In the genomic region with DNA sequence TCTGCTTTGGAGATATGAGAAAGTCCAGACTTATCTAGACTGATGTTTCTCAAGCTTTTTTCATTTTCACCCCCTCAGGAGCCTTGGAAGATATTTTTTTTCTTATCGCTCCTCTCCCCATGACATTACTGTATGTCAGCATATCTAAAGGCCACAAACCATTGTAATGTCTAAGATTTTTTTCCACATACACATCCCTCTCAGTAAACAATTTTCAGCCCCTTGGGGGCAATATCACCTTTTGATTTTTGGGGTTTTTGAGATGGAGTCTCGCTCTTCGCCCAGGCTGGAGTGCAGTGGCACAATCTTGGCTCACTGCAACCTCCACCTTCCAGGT, we compare ENCODE assay signal across 27 cellular contexts.
DNase-seq lines count a peak whose midpoint lies in the region; ATAC-seq, FAIRE-seq and TF ChIP-seq lines count a peak whose summit lies in the region.
"Had no signal": no experiment of that assay in that cellular context is flagged by ENCODE, and none has a peak within 500 bp of the region (broad histone marks: within the 10 kb centered on the region; RNA-seq: fewer than 3 reads in every experiment).

No MANE protein-coding gene starts in this region.

- no peak overlapping the region for H3K9ac ChIP-seq in K562 (ENCODE audit: insufficient read depth in 1 of 2, low read depth in 2 of 2, low read length in 2 of 2)
- no peak overlapping the region for H3K9ac ChIP-seq in SK-N-SH
- H3K9ac ChIP-seq: neural progenitor cell, parathyroid adenoma had no signal

- WGBS in K562 (ENCODE audit: insufficient coverage, low coverage, missing lambda C conversion rate) = 24% methylated on average over 3 of the region's 3 CpGs
- WGBS in SK-N-SH (ENCODE audit: low lambda C conversion rate) = 95% methylated on average over 3 of the region's 3 CpGs

- no peaks in the 10 kb centered on the region for H3K9me3 Mint-ChIP-seq in activated naive CD4-positive, alpha-beta T cell treated with anti-CD3 and anti-CD28 coated beads, Interleukin-2, amount 50 U/mL, for 72 hours
- no peaks in the 10 kb centered on the region for H3K9me3 Mint-ChIP-seq in T-cell
- H3K9me3 Mint-ChIP-seq in stimulated activated naive CD8-positive, alpha-beta T cell treated with anti-CD3 and anti-CD28 coated beads, Interleukin-15, amount 100 ng/mL, for 72 hours = no peaks in the 10 kb centered on the region
- H3K9me3 Mint-ChIP-seq: neural progenitor cell had no signal

- POLR2A ChIA-PET in T-cell (lab: Charles Lee) (interaction anchor here in 1 of 2 donors (1.4 kb wide), 1 partner anchor 61 kb away, joined by 8 read pairs; no protein-coding TSS in a partner anchor), K562 (lab: Yijun Ruan, JAX) (interaction anchor here (0.7 kb wide), 1 partner anchor 10 kb away, joined by 5 read pairs; no protein-coding TSS in a partner anchor), SK-N-SH (lab: Yijun Ruan, JAX) (no interaction called here)

- no peaks in the 10 kb centered on the region for H3K79me2 ChIP-seq in K562 (ENCODE audit: control insufficient read depth, insufficient read depth, low read length)
- H3K79me2 ChIP-seq in SK-N-SH (ENCODE audit: insufficient read depth) = no peaks in the 10 kb centered on the region
- H3K79me2 ChIP-seq: parathyroid adenoma had no signal

- TF ChIP-seq EP300 in K562 (IDR thresholded peaks at IDR 0.05; ENCODE audit: low read length) (no peak), SK-N-SH (IDR thresholded peaks at IDR 0.05; ENCODE audit: borderline replicate concordance in 1 of 2, low read depth in 1 of 2, low read length in 1 of 2) (no peak)

- H3K4me3 Mint-ChIP-seq in T-cell = peak overlapping the region in 1 of 3 donors; percentile 31
- H3K4me3 Mint-ChIP-seq in stimulated activated naive CD8-positive, alpha-beta T cell treated with anti-CD3 and anti-CD28 coated beads, Interleukin-15, amount 100 ng/mL, for 72 hours = peak overlapping the region; percentile 58 to 64
- H3K4me3 Mint-ChIP-seq: neural progenitor cell had no signal

- H3K36me3 Mint-ChIP-seq in activated naive CD4-positive, alpha-beta T cell treated with anti-CD3 and anti-CD28 coated beads, Interleukin-2, amount 50 U/mL, for 72 hours = peaks cover 0 to 10% of the 10 kb centered on the region in 2 donors
- H3K36me3 Mint-ChIP-seq in T-cell = no peaks in the 10 kb centered on the region
- H3K36me3 Mint-ChIP-seq: neural progenitor cell had no signal

- H3K4me2 ChIP-seq in K562 (ENCODE audit: insufficient read depth, low read length) (no peak overlapping the region), SK-N-SH (no peak overlapping the region)
- H3K4me2 ChIP-seq: neural progenitor cell had no signal

- FAIRE-seq in K562 (lab: Jason Lieb, UNC) (no peak), D721Med (lab: Jason Lieb, UNC) (no peak)
- FAIRE-seq: bronchial epithelial cell, colon, GM18507 had no signal

- peaks cover 0 to 2% of the 10 kb centered on the region in 2 experiments; a peak in 2 of 5 replicates for H3K4me1 ChIP-seq in K562 (replicated peaks in 1 of 2; ENCODE audit: control insufficient read depth in 2 of 2, insufficient read depth in 2 of 2, low read length in 2 of 2)
- peaks cover 0 to 2% of the 10 kb centered on the region in 2 experiments; a peak in 1 of 4 replicates for H3K4me1 ChIP-seq in SK-N-SH (ENCODE audit: control insufficient read depth in 1 of 2, insufficient read depth in 2 of 2, low read depth in 1 of 2, low read length in 1 of 2)
- H3K4me1 ChIP-seq: neural progenitor cell, upper lobe of left lung had no signal

- TF ChIP-seq POLR2A in K562 (conservative IDR thresholded peaks at IDR 0.05) = no peak

- intact Hi-C loops in K562 (cut with micrococcal nuclease) = no loop called here

- H3K4me3 ChIP-seq in K562 = no peak overlapping the region
- no peak overlapping the region for H3K4me3 ChIP-seq in SK-N-SH (ENCODE audit: low read depth in 2 of 2, low read length in 1 of 2)
- H3K4me3 ChIP-seq: heart left ventricle, lung, mucosa of descending colon, neural progenitor cell, upper lobe of left lung had no signal

- no TSS peak for BruUV-seq in K562 (replicated peaks; lab: Mats Ljungman, UMichigan)

- H3K4me1 Mint-ChIP-seq in T-cell = peaks cover 37 to 50% (median 40%) of the 10 kb centered on the region in 3 donors
- peaks cover 73% of the 10 kb centered on the region for H3K4me1 Mint-ChIP-seq in stimulated activated naive CD8-positive, alpha-beta T cell treated with anti-CD3 and anti-CD28 coated beads, Interleukin-15, amount 100 ng/mL, for 72 hours
- H3K4me1 Mint-ChIP-seq: neural progenitor cell had no signal

- H3K27ac ChIP-seq in K562 (ENCODE audit: extremely low read depth, low read depth, low read length) (no peak overlapping the region), SK-N-SH (ENCODE audit: low read depth in 2 of 2, low read length in 1 of 2) (no peak overlapping the region)
- H3K27ac ChIP-seq: heart left ventricle, neural progenitor cell, parathyroid adenoma, RWPE1, upper lobe of left lung had no signal

- H3K27ac Mint-ChIP-seq in activated naive CD4-positive, alpha-beta T cell treated with anti-CD3 and anti-CD28 coated beads, Interleukin-2, amount 50 U/mL, for 72 hours = peak overlapping the region; percentile 78 to 81
- peak overlapping the region; percentile 28 to 69 for H3K27ac Mint-ChIP-seq in T-cell
- H3K27ac Mint-ChIP-seq in stimulated activated naive CD8-positive, alpha-beta T cell treated with anti-CD3 and anti-CD28 coated beads, Interleukin-15, amount 100 ng/mL, for 72 hours = peak overlapping the region; percentile 73 to 95
- H3K27ac Mint-ChIP-seq: neural progenitor cell had no signal

- TF ChIP-seq CTCF in K562 (IDR thresholded peaks at IDR 0.05 in 2 of 3, conservative IDR thresholded peaks at IDR 0.05 in 1 of 3; ENCODE audit: insufficient read depth in 2 of 3, low read depth in 1 of 3, low read length in 3 of 3) (peak in 1 of 3 experiments; percentile 9; a peak in 1 of 6 replicates), SK-N-SH (IDR thresholded peaks at IDR 0.05) (no peak), D721Med (IDR thresholded peaks at IDR 0.05; ENCODE audit: insufficient read depth, missing control alignments) (no peak)

- CTCF ChIA-PET in T-cell (lab: Charles Lee) = no interaction called here
- CTCF ChIA-PET in K562 (lab: Yijun Ruan, JAX; ENCODE audit: low intra/inter-chr PET ratio) = no interaction called here
- CTCF ChIA-PET in SK-N-SH (lab: Yijun Ruan, JAX) = no interaction called here

- no peaks in the 10 kb centered on the region for H3K9me1 ChIP-seq in K562 (ENCODE audit: control insufficient read depth, insufficient read depth, low read length)

- no peaks in the 10 kb centered on the region for H3K9me2 ChIP-seq in SK-N-SH

- H4K20me1 ChIP-seq in K562 (replicated peaks; ENCODE audit: control insufficient read depth, insufficient read depth, low read length) = no peaks in the 10 kb centered on the region
- no peaks in the 10 kb centered on the region for H4K20me1 ChIP-seq in SK-N-SH (ENCODE audit: insufficient read depth)

- H3K27me3 ChIP-seq in K562 (ENCODE audit: control insufficient read depth in 2 of 2, insufficient read depth in 2 of 2, low read length in 2 of 2) = peaks cover 4 to 6% of the 10 kb centered on the region in 2 experiments; a peak in 4 of 5 replicates
- H3K27me3 ChIP-seq in SK-N-SH (ENCODE audit: insufficient read depth) = no peaks in the 10 kb centered on the region; the same call in 1 of the 2 replicates
- H3K27me3 ChIP-seq: heart left ventricle, neural progenitor cell, upper lobe of left lung had no signal

- no peak for ATAC-seq in activated naive CD4-positive, alpha-beta T cell treated with anti-CD3 and anti-CD28 coated beads, Interleukin-2, amount 50 U/mL, for 72 hours
- no peak for ATAC-seq in T-cell (replicated peaks in 1 of 4)
- no peak for ATAC-seq in K562
- no peak for ATAC-seq in stimulated activated naive CD8-positive, alpha-beta T cell treated with anti-CD3 and anti-CD28 coated beads, Interleukin-15, amount 100 ng/mL, for 72 hours
- ATAC-seq: heart left ventricle, mucosa of descending colon had no signal

- H3K27me3 Mint-ChIP-seq in T-cell = no peaks in the 10 kb centered on the region
- H3K27me3 Mint-ChIP-seq in stimulated activated naive CD8-positive, alpha-beta T cell treated with anti-CD3 and anti-CD28 coated beads, Interleukin-15, amount 100 ng/mL, for 72 hours = no peaks in the 10 kb centered on the region

- no peak for TF ChIP-seq RAD21 in K562 (CRISPR knock-in tag; conservative IDR thresholded peaks at IDR 0.05 in 1 of 2, IDR thresholded peaks at IDR 0.05 in 1 of 2)
- no peak for TF ChIP-seq RAD21 in SK-N-SH (IDR thresholded peaks at IDR 0.05; ENCODE audit: low read length)

- in situ Hi-C loops in K562 (cut with MboI) = no loop called here

- no peaks in the 10 kb centered on the region for H3K9me3 ChIP-seq in K562 (replicated peaks; ENCODE audit: control insufficient read depth, insufficient read depth, low read depth, low read length)
- H3K9me3 ChIP-seq in SK-N-SH = no peaks in the 10 kb centered on the region
- H3K9me3 ChIP-seq: heart left ventricle, mucosa of descending colon, upper lobe of left lung had no signal

- no peaks in the 10 kb centered on the region for H3F3A ChIP-seq in SK-N-SH (replicated peaks; ENCODE audit: insufficient read depth)

- H3K36me3 ChIP-seq in K562 (ENCODE audit: control insufficient read depth, insufficient read depth, low read length) (no peaks in the 10 kb centered on the region), SK-N-SH (replicated peaks in 1 of 2; ENCODE audit: control insufficient read depth in 1 of 2, insufficient read depth in 2 of 2, low read length in 1 of 2) (no peaks in the 10 kb centered on the region)
- H3K36me3 ChIP-seq: heart left ventricle, neural progenitor cell, upper lobe of left lung had no signal

- DNase-seq in activated naive CD4-positive, alpha-beta T cell treated with anti-CD3 and anti-CD28 coated beads, Interleukin-2, amount 50 U/mL, for 72 hours (ENCODE audit: low spot score in 2 of 2) = no peak
- DNase-seq in activated naive CD4-positive, alpha-beta T cell treated with anti-CD3 and anti-CD28 coated beads, Interleukin-2, amount 50 U/mL, for 16 hours = no peak
- no peak for DNase-seq in T-cell
- DNase-seq in K562 (ENCODE audit: extremely low read depth in 1 of 4, low spot score in 3 of 4) = no peak
- DNase-seq in stimulated activated naive CD8-positive, alpha-beta T cell treated with anti-CD3 and anti-CD28 coated beads, Interleukin-15, amount 100 ng/mL, for 72 hours = no peak
- no peak for DNase-seq in SK-N-SH
- DNase-seq in NCI-H1105 (lab: John Stamatoyannopoulos, UW) = no peak
- DNase-seq in D721Med (ENCODE audit: insufficient read length, low spot score) = no peak
- DNase-seq: activated CD4-positive, alpha-beta T cell treated with anti-CD3 and anti-CD28 coated beads for 48 hours; activated effector memory CD4-positive, alpha-beta T cell treated with anti-CD3 and anti-CD28 coated beads, Interleukin-2, amount 50 U/mL, for 16 hours; HCEC 1CT; heart left ventricle; KBM-7; mucosa of descending colon; NCI-H1417; NCI-H2029 treated with DMSO at 0.1 percent for 48 hours; NCI-H2227 treated with DMSO at 0.1 percent for 48 hours; NCI-H526 treated with DMSO at 0.1 percent for 48 hours; stimulated activated CD4-positive, alpha-beta T cell treated with anti-CD3 and anti-CD28 coated beads, Interleukin-2, amount 100 ng/mL, for 24 hours; upper lobe of left lung had no signal

- H2AFZ ChIP-seq in K562 (ENCODE audit: low read depth, low read length) (no peak overlapping the region), SK-N-SH (ENCODE audit: low read depth) (no peak overlapping the region)
- H2AFZ ChIP-seq: neural progenitor cell had no signal

TF ChIP-seq in SK-N-SH, 30 proteins besides CTCF, POLR2A, EP300 and RAD21 (continues in another document):
- no peak for TF ChIP-seq TEAD4 (IDR thresholded peaks at IDR 0.05; ENCODE audit: borderline replicate concordance, insufficient read depth)
